25 cellular contexts compared by ENCODE assay signal in the genomic region with DNA sequence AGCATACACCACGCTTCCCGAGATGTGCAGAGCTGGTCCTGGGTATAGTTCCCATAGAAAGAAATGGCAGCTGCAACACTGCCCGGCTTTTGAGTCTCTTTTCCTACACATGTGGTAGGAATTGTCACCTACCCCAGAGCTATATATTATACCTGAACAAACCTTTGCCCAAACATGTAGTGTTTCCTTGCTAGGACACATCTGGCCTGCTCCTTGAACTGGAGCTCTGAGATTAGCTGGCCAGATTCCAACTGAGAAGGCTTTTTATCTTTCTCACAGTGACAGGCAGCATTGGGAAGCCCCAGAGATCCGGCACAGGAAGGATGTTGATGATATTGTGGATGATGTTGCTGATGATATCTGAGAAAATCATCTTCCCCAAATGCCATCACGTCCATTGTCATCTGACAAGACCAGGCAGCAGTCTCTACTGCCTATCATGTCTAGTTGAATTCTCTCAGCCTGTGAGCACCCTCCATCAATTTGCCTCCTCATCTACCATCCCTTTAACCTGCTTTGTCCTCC.
"Had no signal": no experiment of that assay in that cellular context is flagged by ENCODE, and none has a peak within 500 bp of the region (broad histone marks: within the 10 kb centered on the region; RNA-seq: fewer than 3 reads in every experiment).

No MANE protein-coding gene starts in this region.

- H3K27ac Mint-ChIP-seq: activated CD4-positive, alpha-beta T cell treated with anti-CD3 and anti-CD28 coated beads for 36 hours; activated naive CD4-positive, alpha-beta T cell treated with anti-CD3 and anti-CD28 coated beads for 36 hours; activated naive CD8-positive, alpha-beta T cell treated with anti-CD3 and anti-CD28 coated beads for 36 hours; natural killer cell; neural progenitor cell had no signal

- H3K4me1 Mint-ChIP-seq: activated CD4-positive, alpha-beta T cell treated with anti-CD3 and anti-CD28 coated beads for 36 hours; activated naive CD8-positive, alpha-beta T cell treated with anti-CD3 and anti-CD28 coated beads for 36 hours; natural killer cell had no signal

- H2AFZ ChIP-seq: neural progenitor cell had no signal

- H3K4me3 ChIP-seq: adrenal gland, body of pancreas, heart right ventricle, left lung, lower lobe of right lung, neural progenitor cell, tibial nerve had no signal

- H3K4me1 ChIP-seq: adrenal gland, body of pancreas, heart right ventricle, left lung, lower lobe of right lung, tibial nerve had no signal

- FAIRE-seq: colon had no signal

- H3K36me3 ChIP-seq: adrenal gland, heart right ventricle, left lung, lower lobe of right lung, neural progenitor cell, tibial nerve had no signal

- H3K36me3 Mint-ChIP-seq: activated naive CD8-positive, alpha-beta T cell treated with anti-CD3 and anti-CD28 coated beads for 36 hours; natural killer cell; neural progenitor cell had no signal

- DNase-seq: activated CD4-positive, alpha-beta T cell treated with anti-CD3 and anti-CD28 coated beads for 36 hours; activated CD4-positive, alpha-beta T cell treated with anti-CD3 and anti-CD28 coated beads, Interleukin-2, amount 50 U/mL, for 48 hours; activated CD4-positive, CD25-positive, alpha-beta regulatory T cell; activated CD8-positive, alpha-beta memory T cell treated with anti-CD3 and anti-CD28 coated beads for 24 hours; activated effector memory CD4-positive, alpha-beta T cell treated with Interleukin-2 at 50 U/mL for 16 hours; activated naive CD4-positive, alpha-beta T cell treated with anti-CD3 and anti-CD28 coated beads for 36 hours; activated naive CD8-positive, alpha-beta T cell treated with anti-CD3 and anti-CD28 coated beads for 36 hours; adrenal gland; aorta; body of pancreas; dermis blood vessel endothelial cell; effector CD4-positive, alpha-beta T cell; erythroblast; heart right ventricle; left lung; lower lobe of right lung; mesendoderm; natural killer cell; right cardiac atrium; stimulated activated CD4-positive, alpha-beta T cell treated with anti-CD3 and anti-CD28 coated beads, Interleukin-15, amount 100 ng/mL, for 24 hours; stimulated activated CD4-positive, alpha-beta T cell treated with anti-CD3 and anti-CD28 coated beads, Interleukin-2, amount 100 ng/mL, for 24 hours; stimulated activated naive CD4-positive, alpha-beta T cell had no signal

- H3K27ac ChIP-seq: adrenal gland, body of pancreas, heart right ventricle, left lung, lower lobe of right lung, neural progenitor cell, tibial nerve had no signal

- H3K4me3 Mint-ChIP-seq: activated CD4-positive, alpha-beta T cell treated with anti-CD3 and anti-CD28 coated beads for 36 hours; activated naive CD4-positive, alpha-beta T cell treated with anti-CD3 and anti-CD28 coated beads for 36 hours; activated naive CD8-positive, alpha-beta T cell treated with anti-CD3 and anti-CD28 coated beads for 36 hours; natural killer cell; neural progenitor cell had no signal

- ATAC-seq: activated CD4-positive, alpha-beta T cell treated with anti-CD3 and anti-CD28 coated beads for 36 hours; body of pancreas; heart right ventricle; left lung; lower lobe of right lung; natural killer cell; right cardiac atrium had no signal

- H3K4me2 ChIP-seq: neural progenitor cell had no signal

- H3K27me3 ChIP-seq: adrenal gland, body of pancreas, neural progenitor cell, tibial nerve had no signal

- H3K9me3 ChIP-seq: adrenal gland, body of pancreas, heart right ventricle, left lung, lower lobe of right lung, tibial nerve had no signal

- H3K9ac ChIP-seq: neural progenitor cell had no signal

- H3K9me3 Mint-ChIP-seq: activated naive CD4-positive, alpha-beta T cell treated with anti-CD3 and anti-CD28 coated beads for 36 hours; activated naive CD8-positive, alpha-beta T cell treated with anti-CD3 and anti-CD28 coated beads for 36 hours; natural killer cell; neural progenitor cell had no signal
